Comparison of ENCODE assay signal across 26 cellular contexts in the genomic region with DNA sequence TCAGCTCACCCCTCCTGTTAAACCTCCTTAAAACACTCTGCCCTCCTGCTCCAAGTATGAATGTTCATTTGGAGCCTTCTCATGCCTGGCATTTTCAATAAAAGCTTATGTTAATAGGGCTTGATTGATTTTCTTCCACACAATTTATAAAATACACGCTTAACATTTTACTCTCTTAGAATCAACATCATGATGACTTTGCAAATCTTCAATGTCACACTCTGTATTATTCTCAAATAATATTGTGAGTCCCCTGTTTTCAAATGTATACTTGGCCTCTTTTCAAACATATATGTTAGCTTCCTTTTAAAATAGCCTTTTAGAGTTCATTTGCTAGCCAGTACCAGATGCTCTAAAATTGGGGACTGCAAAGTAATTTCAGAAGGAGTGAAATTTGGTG.
"Had no signal": no experiment of that assay in that cellular context is flagged by ENCODE, and none has a peak within 500 bp of the region (broad histone marks: within the 10 kb centered on the region; RNA-seq: fewer than 3 reads in every experiment).

No MANE protein-coding gene starts in this region.

- H3K4me3 Mint-ChIP-seq: dendritic cell treated with granulocyte-macrophage colony-stimulating factor and Interleukin-4, amounts not matched to agents 40 ng/mL and 50 ng/mL, for 4 days; effector memory CD8-positive, alpha-beta T cell; endodermal cell had no signal

- H3K36me3 ChIP-seq: colonic mucosa, esophagus squamous epithelium, gastrocnemius medialis, heart right ventricle, left lung, lower lobe of right lung had no signal

- H3K27ac Mint-ChIP-seq: dendritic cell treated with granulocyte-macrophage colony-stimulating factor and Interleukin-4, amounts not matched to agents 40 ng/mL and 50 ng/mL, for 4 days; effector memory CD8-positive, alpha-beta T cell; endodermal cell had no signal

- H3K4me1 ChIP-seq: colonic mucosa, gastrocnemius medialis, heart right ventricle, left lung, lower lobe of right lung had no signal

- FAIRE-seq: endometrium, islet of Langerhans, keratinocyte had no signal

- DNase-seq: colonic mucosa; cortex of kidney; effector CD8-positive, alpha-beta T cell; effector memory CD8-positive, alpha-beta T cell; endodermal cell; erythroblast; esophagus squamous epithelium; foreskin fibroblast; foreskin melanocyte; gastrocnemius medialis; glutamatergic neuron; head of caudate nucleus; heart right ventricle; hippocampal formation; left cardiac atrium; left lung; left ventricle myocardium superior; lower lobe of right lung; mesenchymal stem cell; midbrain had no signal

- ATAC-seq: effector memory CD8-positive, alpha-beta T cell; esophagus mucosa; gastrocnemius medialis; heart right ventricle; left cardiac atrium; left lung; left ventricle myocardium superior; lower lobe of right lung had no signal

- H3K4me3 ChIP-seq: colonic mucosa, esophagus squamous epithelium, gastrocnemius medialis, heart right ventricle, left lung, lower lobe of right lung had no signal

- H3K27ac ChIP-seq: colonic mucosa, epithelial cell of prostate, esophagus squamous epithelium, gastrocnemius medialis, heart right ventricle, left lung, lower lobe of right lung had no signal

- H3K9me3 Mint-ChIP-seq: dendritic cell treated with granulocyte-macrophage colony-stimulating factor and Interleukin-4, amounts not matched to agents 40 ng/mL and 50 ng/mL, for 4 days had no signal

- H3K27me3 ChIP-seq: colonic mucosa, esophagus squamous epithelium, gastrocnemius medialis, heart right ventricle, left lung had no signal

- H3K9me3 ChIP-seq: colonic mucosa, esophagus squamous epithelium, gastrocnemius medialis, left lung, lower lobe of right lung had no signal

- H3K27me3 Mint-ChIP-seq: dendritic cell treated with granulocyte-macrophage colony-stimulating factor and Interleukin-4, amounts not matched to agents 40 ng/mL and 50 ng/mL, for 4 days; effector memory CD8-positive, alpha-beta T cell had no signal
